ENCODE assay signal across 17 cellular contexts in genomic region chr4:110663206-110663605, GRCh38. TPM values are rescaled to one million over a fixed set of nuclear protein-coding genes. Genes with fewer than 3 reads are reported as not detected.
A peak's percentile ranks its signal among the peaks of the same experiment; 100 is the strongest.
DNase-seq lines count a peak whose midpoint lies in the region; ATAC-seq and TF ChIP-seq lines count a peak whose summit lies in the region.
"Had no signal": no experiment of that assay in that cellular context is flagged by ENCODE, and none has a peak within 500 bp of the region (broad histone marks: within the 10 kb centered on the region; RNA-seq: fewer than 3 reads in every experiment).

No MANE protein-coding gene starts in this region.

- TF ChIP-seq CTCF in PC-3 (conservative IDR thresholded peaks at IDR 0.05; ENCODE audit: low read depth, low read length) (no peak), retinal pigment epithelial cell (conservative IDR thresholded peaks at IDR 0.05; ENCODE audit: low read depth, low read length) (no peak), coronary artery (IDR thresholded peaks at IDR 0.05) (no peak)

- H3K27ac ChIP-seq in PC-3 (ENCODE audit: low read length) (no peak overlapping the region), coronary artery (no peak overlapping the region)
- H3K27ac ChIP-seq: BLaER1 treated with 17β-estradiol and CSF1 and Interleukin-3, amounts not matched to agents 10 nM and 100 nM had no signal

- H3K27me3 ChIP-seq in HAP-1 (ENCODE audit: low read depth) (no peaks in the 10 kb centered on the region), PC-3 (ENCODE audit: low read length) (peaks cover 2% of the 10 kb centered on the region; the same call in 1 of the 2 replicates)
- H3K27me3 ChIP-seq: BE2C; BLaER1 treated with 17β-estradiol and CSF1 and Interleukin-3, amounts not matched to agents 10 nM and 100 nM had no signal

- H3K4me2 ChIP-seq in PC-3 (ENCODE audit: low read length), result peak overlapping the region; percentile 65
- H3K4me2 ChIP-seq: BLaER1 treated with 17β-estradiol and CSF1 and Interleukin-3, amounts not matched to agents 10 nM and 100 nM; GM23338 had no signal

- no peaks in the 10 kb centered on the region for H3F3A ChIP-seq in PC-3 (ENCODE audit: low read length, unreplicated experiment)

- H4K20me1 ChIP-seq in PC-3 (ENCODE audit: low read length), result no peaks in the 10 kb centered on the region
- H4K20me1 ChIP-seq: BLaER1 treated with 17β-estradiol and CSF1 and Interleukin-3, amounts not matched to agents 10 nM and 100 nM had no signal

- no peaks in the 10 kb centered on the region for H3K9me3 ChIP-seq in HAP-1
- no peaks in the 10 kb centered on the region for H3K9me3 ChIP-seq in PC-3 (ENCODE audit: low read length)
- H3K9me3 ChIP-seq: BE2C; BLaER1 treated with 17β-estradiol and CSF1 and Interleukin-3, amounts not matched to agents 10 nM and 100 nM had no signal

- CTCF ChIA-PET in PC-3 (lab: Charles Lee), result no interaction called here

- H3K4me3 ChIP-seq in HAP-1, result no peak overlapping the region
- H3K4me3 ChIP-seq in PC-3 (ENCODE audit: low read length), result no peak overlapping the region
- H3K4me3 ChIP-seq in retinal pigment epithelial cell (ENCODE audit: low read length), result no peak overlapping the region
- H3K4me3 ChIP-seq in coronary artery, result no peak overlapping the region
- H3K4me3 ChIP-seq: BLaER1 treated with 17β-estradiol and CSF1 and Interleukin-3, amounts not matched to agents 10 nM and 100 nM; GM12878; GM23338 had no signal

- peaks cover 16% of the 10 kb centered on the region for H3K4me1 ChIP-seq in HAP-1
- peaks cover 20% of the 10 kb centered on the region for H3K4me1 ChIP-seq in PC-3 (ENCODE audit: insufficient read depth, low read length)
- H3K4me1 ChIP-seq: BE2C; BLaER1 treated with 17β-estradiol and CSF1 and Interleukin-3, amounts not matched to agents 10 nM and 100 nM had no signal

- BruUV-seq in PC-3 (replicated peaks; lab: Mats Ljungman, UMichigan), result no TSS peak

- peak; percentile 75 to 84 for DNase-seq in HAP-1 (ENCODE audit: low spot score in 2 of 2)
- DNase-seq in PC-3, result peak; percentile 23
- peak; percentile 42 for DNase-seq in retinal pigment epithelial cell (ENCODE audit: low read depth)
- no peak for DNase-seq in HCEC 1CT
- DNase-seq in coronary artery (ENCODE audit: low spot score), result no peak
- DNase-seq: BE2C; CD4-positive, alpha-beta T cell; CD8-positive, alpha-beta memory T cell; DMS 273 treated with DMSO at 0.1 percent for 48 hours; DMS79; GDM1; H9 had no signal

- in situ Hi-C loops in HAP-1 (cut with MboI; ENCODE audit: low sequenced_read_pairs), result no loop called here

- POLR2A ChIA-PET in PC-3 (lab: Charles Lee; ENCODE audit: unreplicated experiment), result no interaction called here

- no peaks in the 10 kb centered on the region for H3K9me2 ChIP-seq in PC-3 (replicated peaks; ENCODE audit: low read length)

- H2AFZ ChIP-seq in PC-3 (ENCODE audit: low read length), result no peak overlapping the region

- H3K9ac ChIP-seq in PC-3 (ENCODE audit: low read length), result no peak overlapping the region
- H3K9ac ChIP-seq: BLaER1 treated with 17β-estradiol and CSF1 and Interleukin-3, amounts not matched to agents 10 nM and 100 nM had no signal

- intact Hi-C loops in PC-3 (cut with micrococcal nuclease), result no loop called here

- H3K79me2 ChIP-seq in PC-3 (ENCODE audit: low read length), result no peaks in the 10 kb centered on the region

- no peak for ATAC-seq in PC-3
- no peak for ATAC-seq in HG03025 (IDR thresholded peaks at IDR 0.05; ENCODE audit: low FRiP score, unreplicated experiment)
- no peak for ATAC-seq in HG03045 (IDR thresholded peaks at IDR 0.05; ENCODE audit: unreplicated experiment)
- ATAC-seq: GM12878, GM23338 had no signal

- H3K36me3 ChIP-seq in HAP-1 (replicated peaks), result no peaks in the 10 kb centered on the region; the same call in 1 of the 2 replicates
- no peaks in the 10 kb centered on the region for H3K36me3 ChIP-seq in PC-3 (ENCODE audit: low read depth, low read length)
- H3K36me3 ChIP-seq: BE2C; BLaER1 treated with 17β-estradiol and CSF1 and Interleukin-3, amounts not matched to agents 10 nM and 100 nM had no signal

RNA-seq across cellular contexts. Expression of gene PITX2, which starts 40.3 kb away (rescaled TPM):
- 0.55 and 1.7 TPM in 2 replicates for total RNA-seq in PC-3 (2014; rRNA removed)
- total RNA-seq: CD4-positive, alpha-beta T cell; CD8-positive, alpha-beta memory T cell; GM12878 had no signal

Comparison
In these comparisons a context has a peak if more than half of its experiments do, and no peak if none do; other contexts are left out.
1. DNase-seq: peak in HAP-1 (2 of 2), PC-3 (single experiment) and retinal pigment epithelial cell (single experiment); none in HCEC 1CT (single experiment) and coronary artery (single experiment).